In the genomic region with DNA sequence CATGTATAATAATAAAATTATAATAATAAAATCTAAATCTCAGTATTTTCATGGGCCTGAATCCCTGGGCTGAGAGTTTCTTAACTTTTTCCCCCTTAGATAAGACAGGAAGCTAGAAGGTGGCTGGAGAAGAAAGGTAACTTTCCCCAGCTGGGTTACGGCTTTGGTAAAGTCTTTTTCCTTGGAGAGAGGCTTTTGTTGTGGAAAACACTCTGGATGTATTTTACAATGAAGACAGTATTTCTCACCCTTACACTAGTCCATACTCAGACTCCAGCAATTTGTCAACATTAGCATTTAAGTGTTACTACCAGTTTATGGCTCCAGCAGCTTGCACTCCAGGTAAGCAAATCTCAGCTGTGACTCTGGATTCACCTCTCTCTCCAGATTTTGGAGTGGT, we compare ENCODE assay signal across 1 cellular context.
TF ChIP-seq lines count a peak whose summit lies in the region.

No MANE protein-coding gene starts in this region.

TF ChIP-seq in WTC11, 78 proteins besides CTCF, POLR2A, EP300 and RAD21 (continued from another document):
- TF ChIP-seq, protein P1, sequence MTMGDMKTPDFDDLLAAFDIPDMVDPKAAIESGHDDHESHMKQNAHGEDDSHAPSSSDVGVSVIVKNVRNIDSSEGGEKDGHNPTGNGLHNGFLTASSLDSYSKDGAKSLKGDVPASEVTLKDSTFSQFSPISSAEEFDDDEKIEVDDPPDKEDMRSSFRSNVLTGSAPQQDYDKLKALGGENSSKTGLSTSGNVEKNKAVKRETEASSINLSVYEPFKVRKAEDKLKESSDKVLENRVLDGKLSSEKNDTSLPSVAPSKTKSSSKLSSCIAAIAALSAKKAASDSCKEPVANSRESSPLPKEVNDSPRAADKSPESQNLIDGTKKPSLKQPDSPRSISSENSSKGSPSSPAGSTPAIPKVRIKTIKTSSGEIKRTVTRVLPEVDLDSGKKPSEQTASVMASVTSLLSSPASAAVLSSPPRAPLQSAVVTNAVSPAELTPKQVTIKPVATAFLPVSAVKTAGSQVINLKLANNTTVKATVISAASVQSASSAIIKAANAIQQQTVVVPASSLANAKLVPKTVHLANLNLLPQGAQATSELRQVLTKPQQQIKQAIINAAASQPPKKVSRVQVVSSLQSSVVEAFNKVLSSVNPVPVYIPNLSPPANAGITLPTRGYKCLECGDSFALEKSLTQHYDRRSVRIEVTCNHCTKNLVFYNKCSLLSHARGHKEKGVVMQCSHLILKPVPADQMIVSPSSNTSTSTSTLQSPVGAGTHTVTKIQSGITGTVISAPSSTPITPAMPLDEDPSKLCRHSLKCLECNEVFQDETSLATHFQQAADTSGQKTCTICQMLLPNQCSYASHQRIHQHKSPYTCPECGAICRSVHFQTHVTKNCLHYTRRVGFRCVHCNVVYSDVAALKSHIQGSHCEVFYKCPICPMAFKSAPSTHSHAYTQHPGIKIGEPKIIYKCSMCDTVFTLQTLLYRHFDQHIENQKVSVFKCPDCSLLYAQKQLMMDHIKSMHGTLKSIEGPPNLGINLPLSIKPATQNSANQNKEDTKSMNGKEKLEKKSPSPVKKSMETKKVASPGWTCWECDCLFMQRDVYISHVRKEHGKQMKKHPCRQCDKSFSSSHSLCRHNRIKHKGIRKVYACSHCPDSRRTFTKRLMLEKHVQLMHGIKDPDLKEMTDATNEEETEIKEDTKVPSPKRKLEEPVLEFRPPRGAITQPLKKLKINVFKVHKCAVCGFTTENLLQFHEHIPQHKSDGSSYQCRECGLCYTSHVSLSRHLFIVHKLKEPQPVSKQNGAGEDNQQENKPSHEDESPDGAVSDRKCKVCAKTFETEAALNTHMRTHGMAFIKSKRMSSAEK (CRISPR knock-in tag; IDR thresholded peaks at IDR 0.05; ENCODE audit: borderline replicate concordance) = no peak
- TF ChIP-seq ZNF219 (CRISPR knock-in tag; IDR thresholded peaks at IDR 0.05; ENCODE audit: borderline replicate concordance) (no peak), ZNF263 (CRISPR knock-in tag; IDR thresholded peaks at IDR 0.05; ENCODE audit: low read depth) (no peak), CBFB (CRISPR knock-in tag; IDR thresholded peaks at IDR 0.05; ENCODE audit: low read depth) (no peak)
- TF ChIP-seq, protein P2, sequence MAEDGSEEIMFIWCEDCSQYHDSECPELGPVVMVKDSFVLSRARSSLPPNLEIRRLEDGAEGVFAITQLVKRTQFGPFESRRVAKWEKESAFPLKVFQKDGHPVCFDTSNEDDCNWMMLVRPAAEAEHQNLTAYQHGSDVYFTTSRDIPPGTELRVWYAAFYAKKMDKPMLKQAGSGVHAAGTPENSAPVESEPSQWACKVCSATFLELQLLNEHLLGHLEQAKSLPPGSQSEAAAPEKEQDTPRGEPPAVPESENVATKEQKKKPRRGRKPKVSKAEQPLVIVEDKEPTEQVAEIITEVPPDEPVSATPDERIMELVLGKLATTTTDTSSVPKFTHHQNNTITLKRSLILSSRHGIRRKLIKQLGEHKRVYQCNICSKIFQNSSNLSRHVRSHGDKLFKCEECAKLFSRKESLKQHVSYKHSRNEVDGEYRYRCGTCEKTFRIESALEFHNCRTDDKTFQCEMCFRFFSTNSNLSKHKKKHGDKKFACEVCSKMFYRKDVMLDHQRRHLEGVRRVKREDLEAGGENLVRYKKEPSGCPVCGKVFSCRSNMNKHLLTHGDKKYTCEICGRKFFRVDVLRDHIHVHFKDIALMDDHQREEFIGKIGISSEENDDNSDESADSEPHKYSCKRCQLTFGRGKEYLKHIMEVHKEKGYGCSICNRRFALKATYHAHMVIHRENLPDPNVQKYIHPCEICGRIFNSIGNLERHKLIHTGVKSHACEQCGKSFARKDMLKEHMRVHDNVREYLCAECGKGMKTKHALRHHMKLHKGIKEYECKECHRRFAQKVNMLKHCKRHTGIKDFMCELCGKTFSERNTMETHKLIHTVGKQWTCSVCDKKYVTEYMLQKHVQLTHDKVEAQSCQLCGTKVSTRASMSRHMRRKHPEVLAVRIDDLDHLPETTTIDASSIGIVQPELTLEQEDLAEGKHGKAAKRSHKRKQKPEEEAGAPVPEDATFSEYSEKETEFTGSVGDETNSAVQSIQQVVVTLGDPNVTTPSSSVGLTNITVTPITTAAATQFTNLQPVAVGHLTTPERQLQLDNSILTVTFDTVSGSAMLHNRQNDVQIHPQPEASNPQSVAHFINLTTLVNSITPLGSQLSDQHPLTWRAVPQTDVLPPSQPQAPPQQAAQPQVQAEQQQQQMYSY (CRISPR knock-in tag; IDR thresholded peaks at IDR 0.05) = no peak
- TF ChIP-seq, protein P3, sequence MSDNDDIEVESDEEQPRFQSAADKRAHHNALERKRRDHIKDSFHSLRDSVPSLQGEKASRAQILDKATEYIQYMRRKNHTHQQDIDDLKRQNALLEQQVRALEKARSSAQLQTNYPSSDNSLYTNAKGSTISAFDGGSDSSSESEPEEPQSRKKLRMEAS (CRISPR knock-in tag; IDR thresholded peaks at IDR 0.05) = no peak
